ENCODE assay signal across 8 cellular contexts in genomic region chr18:24016643-24017042, GRCh38. TPM values are rescaled to one million over a fixed set of nuclear protein-coding genes. Genes with fewer than 3 reads are reported as not detected.
DNase-seq lines count a peak whose midpoint lies in the region; ATAC-seq lines count a peak whose summit lies in the region.

No MANE protein-coding gene starts in this region.

- H3K4me3 ChIP-seq in duodenal mucosa (ENCODE audit: low read depth in 1 of 2, low read length in 2 of 2): peak overlapping the region; percentile 80 to 81
- H3K4me3 ChIP-seq in skin epidermis: peak overlapping the region; percentile 70 to 92 (median 87)

- POLR2A ChIA-PET in activated CD4-positive, alpha-beta T cell treated with anti-CD3 and anti-CD28 coated beads, Interleukin-2, amount 10 ng/mL, durations not matched to agents 7 days and 5 days (lab: Charles Lee): no interaction called here

- CTCF ChIA-PET in activated CD4-positive, alpha-beta T cell treated with anti-CD3 and anti-CD28 coated beads, Interleukin-2, amount 10 ng/mL, durations not matched to agents 7 days and 5 days (lab: Charles Lee): interaction anchor here (0.6 to 1.2 kb wide), 2 partner anchors 9 to 647 kb away, joined by 3 read pairs; no protein-coding TSS in a partner anchor

- H3K9me3 ChIP-seq in duodenal mucosa (ENCODE audit: control insufficient read depth in 1 of 2, low read length in 2 of 2): no peaks in the 10 kb centered on the region

- peaks cover 76% of the 10 kb centered on the region for H3K4me1 Mint-ChIP-seq in activated CD4-positive, alpha-beta T cell treated with anti-CD3 and anti-CD28 coated beads, Interleukin-2, amount 10 ng/mL, durations not matched to agents 7 days and 5 days

- no peaks in the 10 kb centered on the region for H3K27me3 Mint-ChIP-seq in activated CD4-positive, alpha-beta T cell treated with anti-CD3 and anti-CD28 coated beads, Interleukin-2, amount 10 ng/mL, durations not matched to agents 7 days and 5 days

- H3K9me3 Mint-ChIP-seq in activated CD4-positive, alpha-beta T cell treated with anti-CD3 and anti-CD28 coated beads, Interleukin-2, amount 10 ng/mL, durations not matched to agents 7 days and 5 days: no peaks in the 10 kb centered on the region

- no peaks in the 10 kb centered on the region for H3K36me3 ChIP-seq in duodenal mucosa (ENCODE audit: control insufficient read depth in 1 of 2, insufficient read depth in 2 of 2, low read length in 2 of 2)

- H3K4me1 ChIP-seq in duodenal mucosa (ENCODE audit: control insufficient read depth in 1 of 2, insufficient read depth in 2 of 2, low read length in 2 of 2): peaks cover 26 to 40% of the 10 kb centered on the region in 2 donors

- H3K27ac ChIP-seq in duodenal mucosa (ENCODE audit: low read depth, low read length) (no peak overlapping the region), skin epidermis (peak overlapping the region in 11 of 21 experiments; percentile 10 to 98 (median 95))

- DNase-seq in activated CD4-positive, alpha-beta T cell treated with anti-CD3 and anti-CD28 coated beads, Interleukin-2, amount 10 ng/mL, durations not matched to agents 7 days and 5 days: no peak
- no peak for DNase-seq in activated CD4-positive, alpha-beta T cell treated with anti-CD3 and anti-CD28 coated beads for 4 hours
- DNase-seq in NCI-H345 (lab: John Stamatoyannopoulos, UW): peak; percentile 58
- no peak for DNase-seq in anterior cingulate cortex (lab: John Stamatoyannopoulos, UW)
- DNase-seq in NOMO-1 (lab: John Stamatoyannopoulos, UW; ENCODE audit: unreplicated experiment in 2 of 2): no peak

- no peaks in the 10 kb centered on the region for H3K27me3 ChIP-seq in duodenal mucosa (ENCODE audit: control insufficient read depth in 1 of 2, insufficient read depth in 2 of 2, low read length in 2 of 2)

- ATAC-seq in GM21381 (IDR thresholded peaks at IDR 0.05; ENCODE audit: unreplicated experiment): no peak

- H3K4me3 Mint-ChIP-seq in activated CD4-positive, alpha-beta T cell treated with anti-CD3 and anti-CD28 coated beads, Interleukin-2, amount 10 ng/mL, durations not matched to agents 7 days and 5 days: peak overlapping the region; percentile 94

- peaks cover 57% of the 10 kb centered on the region for H3K36me3 Mint-ChIP-seq in activated CD4-positive, alpha-beta T cell treated with anti-CD3 and anti-CD28 coated beads, Interleukin-2, amount 10 ng/mL, durations not matched to agents 7 days and 5 days (ENCODE audit: low read depth)

- no peak overlapping the region for H3K9ac ChIP-seq in duodenal mucosa (ENCODE audit: low read depth in 1 of 2, low read length in 2 of 2)

- H3K27ac Mint-ChIP-seq in activated CD4-positive, alpha-beta T cell treated with anti-CD3 and anti-CD28 coated beads, Interleukin-2, amount 10 ng/mL, durations not matched to agents 7 days and 5 days: peak overlapping the region; percentile 95

RNA-seq across cellular contexts. Expression of gene TTC39C, which starts 2.1 kb away (rescaled TPM):
- 10 to 100 TPM; 93.0 to 93.5 TPM for total RNA-seq in activated CD4-positive, alpha-beta T cell treated with anti-CD3 and anti-CD28 coated beads, Interleukin-2, amount 10 ng/mL, durations not matched to agents 7 days and 5 days
